Comparison of ENCODE assay signal across 8 cellular contexts in genomic region chr3:52237659-52238172, GRCh38. TPM values are rescaled to one million over a fixed set of nuclear protein-coding genes. Genes with fewer than 3 reads are reported as not detected.
DNase-seq lines count a peak whose midpoint lies in the region; ATAC-seq and TF ChIP-seq lines count a peak whose summit lies in the region.

No MANE protein-coding gene starts in this region.

- H3K9me3 ChIP-seq in left lung, result no peaks in the 10 kb centered on the region

- DNase-seq in activated CD4-positive, alpha-beta T cell treated with anti-CD3 and anti-CD28 coated beads for 36 hours, result peak; percentile 21
- no peak for DNase-seq in activated CD4-positive, alpha-beta T cell treated with anti-CD3 and anti-CD28 coated beads for 48 hours
- peak; percentile 69 for DNase-seq in RPMI8226
- DNase-seq in coronary artery (ENCODE audit: low spot score), result peak; percentile 89
- DNase-seq in left lung, result peak; percentile 89 to 93
- peak; percentile 86 for DNase-seq in stromal cell of bone marrow (ENCODE audit: low read depth)
- DNase-seq in stimulated activated CD4-positive, alpha-beta T cell treated with anti-CD3 and anti-CD28 coated beads, Interleukin-2, amount 100 ng/mL, for 24 hours, result no peak

- H3K4me3 ChIP-seq in coronary artery (peak overlapping the region; percentile 92), left lung (peak overlapping the region; percentile 10 to 92)

- peaks cover 28 to 72% of the 10 kb centered on the region in 2 donors for H3K4me1 ChIP-seq in left lung

- H3K4me1 Mint-ChIP-seq in activated CD4-positive, alpha-beta T cell treated with anti-CD3 and anti-CD28 coated beads for 36 hours, result peaks cover 70% of the 10 kb centered on the region

- ATAC-seq in activated CD4-positive, alpha-beta T cell treated with anti-CD3 and anti-CD28 coated beads for 36 hours, result no peak
- ATAC-seq in left lung, result peak; percentile 74
- no peak for ATAC-seq in HG03135 (IDR thresholded peaks at IDR 0.05; ENCODE audit: unreplicated experiment)

- H3K27me3 Mint-ChIP-seq in activated CD4-positive, alpha-beta T cell treated with anti-CD3 and anti-CD28 coated beads for 36 hours, result no peaks in the 10 kb centered on the region

- TF ChIP-seq CTCF in coronary artery (IDR thresholded peaks at IDR 0.05) (no peak), left lung (IDR thresholded peaks at IDR 0.05) (no peak)

- peaks cover 36% of the 10 kb centered on the region for H3K36me3 Mint-ChIP-seq in activated CD4-positive, alpha-beta T cell treated with anti-CD3 and anti-CD28 coated beads for 36 hours (ENCODE audit: low read depth)

- intact Hi-C loops in activated CD4-positive, alpha-beta T cell treated with anti-CD3 and anti-CD28 coated beads for 36 hours (cut with DNase I, micrococcal nuclease), result loop anchor here in 1 of 2 experiments (2.0 kb wide), 1 partner anchor 15 kb away; no protein-coding TSS in a partner anchor
- intact Hi-C loops in left lung (cut with DNase I), result loop anchor here in 1 of 2 donors (10.0 kb wide), 1 partner anchor 207 kb away; the partner anchor contains the start of gene SEMA3G

- CTCF ChIA-PET in activated CD4-positive, alpha-beta T cell treated with anti-CD3 and anti-CD28 coated beads for 36 hours (lab: Charles Lee), result interaction anchor here (0.6 to 3.3 kb wide), 14 partner anchors 9 to 250 kb away, joined by 3 to 14 read pairs (median 4); partner anchors contain the start of genes TLR9 and WDR82

- H3K9me3 Mint-ChIP-seq in activated CD4-positive, alpha-beta T cell treated with anti-CD3 and anti-CD28 coated beads for 36 hours (ENCODE audit: low read depth), result no peaks in the 10 kb centered on the region

- peaks cover 0 to 26% of the 10 kb centered on the region in 2 donors for H3K36me3 ChIP-seq in left lung

- H3K27me3 ChIP-seq in left lung, result no peaks in the 10 kb centered on the region

- H3K27ac ChIP-seq in coronary artery (peak overlapping the region; percentile 88 to 97), left lung (peak overlapping the region; percentile 87 to 90)

- POLR2A ChIA-PET in activated CD4-positive, alpha-beta T cell treated with anti-CD3 and anti-CD28 coated beads for 36 hours (lab: Charles Lee), result interaction anchor here (0.7 to 1.8 kb wide), 4 partner anchors 11 to 50 kb away, joined by 3 to 25 read pairs (median 6); partner anchors contain the start of genes GLYCTK and WDR82

- peak overlapping the region; percentile 93 for H3K27ac Mint-ChIP-seq in activated CD4-positive, alpha-beta T cell treated with anti-CD3 and anti-CD28 coated beads for 36 hours

- peak overlapping the region; percentile 99 for H3K4me3 Mint-ChIP-seq in activated CD4-positive, alpha-beta T cell treated with anti-CD3 and anti-CD28 coated beads for 36 hours

RNA-seq across cellular contexts. Expression of gene TWF2, which starts 1.2 kb away (rescaled TPM):
- total RNA-seq in activated CD4-positive, alpha-beta T cell treated with anti-CD3 and anti-CD28 coated beads for 36 hours, result 10 to 100 TPM; 85.0 to 93.5 TPM
- 10 to 100 TPM; 47.7 to 77.5 TPM for total RNA-seq in left lung

RNA-seq across cellular contexts. Expression of gene PPM1M, which starts 7.8 kb away (rescaled TPM):
- total RNA-seq in activated CD4-positive, alpha-beta T cell treated with anti-CD3 and anti-CD28 coated beads for 36 hours, result 10 to 100 TPM; 52.9 to 59.2 TPM
- total RNA-seq in left lung, result 10 to 100 TPM; 33.1 to 48.3 TPM

RNA-seq across cellular contexts. Expression of gene TLR9, which starts 12.3 kb away (rescaled TPM):
- total RNA-seq in activated CD4-positive, alpha-beta T cell treated with anti-CD3 and anti-CD28 coated beads for 36 hours, result under 1 TPM; 0.59 to 0.74 TPM
- total RNA-seq in left lung, result 1 to 10 TPM in 1 of 2 donors, not detected in 1; 1.5 TPM

RNA-seq across cellular contexts. Expression of gene ALAS1, which starts 39.8 kb away (rescaled TPM):
- 10 to 100 TPM; 52.8 to 68.7 TPM for total RNA-seq in activated CD4-positive, alpha-beta T cell treated with anti-CD3 and anti-CD28 coated beads for 36 hours
- 10 to 100 TPM; 66.7 to 70.1 TPM for total RNA-seq in left lung

RNA-seq across cellular contexts. Expression of gene WDR82, which starts 40.7 kb away (rescaled TPM):
- 100 to 1,000 TPM in 1 of 2 experiments, 10 to 100 TPM in 1; 95.2 to 113 TPM for total RNA-seq in activated CD4-positive, alpha-beta T cell treated with anti-CD3 and anti-CD28 coated beads for 36 hours
- total RNA-seq in left lung, result 10 to 100 TPM; 60.2 to 67.9 TPM

Comparison
In these comparisons a context has a peak if more than half of its experiments do, and no peak if none do; other contexts are left out.
1. DNase-seq: peak in activated CD4-positive, alpha-beta T cell treated with anti-CD3 and anti-CD28 coated beads for 36 hours (single experiment), RPMI8226 (single experiment), coronary artery (single experiment), left lung (2 of 2) and stromal cell of bone marrow (single experiment); none in activated CD4-positive, alpha-beta T cell treated with anti-CD3 and anti-CD28 coated beads for 48 hours (single experiment) and stimulated activated CD4-positive, alpha-beta T cell treated with anti-CD3 and anti-CD28 coated beads, Interleukin-2, amount 100 ng/mL, for 24 hours (0 of 2).